18 cellular contexts compared by ENCODE assay signal in the genomic region with DNA sequence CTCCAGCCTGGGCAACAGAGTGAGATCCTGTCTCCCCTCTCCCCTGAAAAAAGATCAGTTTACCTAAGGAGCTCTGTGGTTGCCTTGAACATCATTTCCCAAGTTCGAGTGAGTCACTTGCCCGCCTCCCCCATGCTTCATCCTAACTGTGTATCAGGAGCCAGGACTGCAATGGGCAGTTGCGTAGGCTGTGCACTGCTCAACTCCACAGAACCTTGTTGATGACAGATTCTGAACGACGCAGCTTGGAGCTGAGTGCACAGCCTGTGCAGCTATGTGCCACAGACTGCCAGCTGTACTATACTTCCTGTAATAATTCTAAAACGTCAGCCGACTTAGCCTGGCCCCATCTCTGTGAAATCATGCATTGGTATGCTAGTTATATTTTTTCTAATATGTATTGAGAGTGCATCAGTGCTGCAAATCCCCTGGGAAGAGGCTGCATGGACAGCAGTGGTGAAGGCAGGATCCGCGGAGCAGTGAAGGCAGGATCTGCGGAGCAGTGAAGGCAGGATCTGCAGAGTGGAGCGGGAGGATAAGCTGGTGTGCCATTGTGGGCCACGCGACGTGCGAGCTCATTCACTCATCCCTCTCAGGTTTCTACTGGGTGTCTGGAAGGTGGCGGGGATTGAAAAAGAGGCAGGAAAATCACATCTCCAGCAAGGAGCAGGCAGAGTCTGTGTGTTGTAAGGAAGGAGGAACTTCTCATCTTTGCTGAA.
DNase-seq lines count a peak whose midpoint lies in the region; ATAC-seq, FAIRE-seq and TF ChIP-seq lines count a peak whose summit lies in the region.
"Had no signal": no experiment of that assay in that cellular context is flagged by ENCODE, and none has a peak within 500 bp of the region (broad histone marks: within the 10 kb centered on the region; RNA-seq: fewer than 3 reads in every experiment).

No MANE protein-coding gene starts in this region.

- intact Hi-C loops in MCF 10A (cut with micrococcal nuclease) (no loop called here), breast epithelium (cut with DNase I; ENCODE audit: low total_unique reads) (no loop called here)
- intact Hi-C loops in CD4-positive, alpha-beta T cell (cut with DNase I, micrococcal nuclease), result no loop called here

- no peak overlapping the region for H3K4me3 ChIP-seq in breast epithelium
- H3K4me3 ChIP-seq: A549, heart right ventricle, SJSA1, suprapubic skin had no signal

- DNase-seq in MCF 10A (ENCODE audit: unreplicated experiment) (peak; percentile 62), breast epithelium (ENCODE audit: low spot score in 2 of 2) (no peak), RCC 7860 (ENCODE audit: low spot score) (peak; percentile 8), glutamatergic neuron (peak; percentile 20), superior temporal gyrus (ENCODE audit: extremely low spot score) (peak; percentile 31), NCI-H1092 treated with DMSO at 0.1 percent for 48 hours (lab: John Stamatoyannopoulos, UW) (no peak), dermis blood vessel endothelial cell (no peak)
- DNase-seq in CD4-positive, alpha-beta T cell, result no peak
- DNase-seq: activated CD4-positive, alpha-beta T cell treated with anti-CD3 and anti-CD28 coated beads, Interleukin-2, amount 50 U/mL, for 4 hours; activated naive CD8-positive, alpha-beta T cell treated with anti-CD3 and anti-CD28 coated beads, Interleukin-2, amount 50 U/mL, for 24 hours; activated T-cell treated with anti-CD3 and anti-CD28 coated beads, Interleukin-2, amount 50 U/mL, for 24 hours; Caco-2; heart right ventricle; left colon had no signal

- H3K4me3 Mint-ChIP-seq in MCF 10A (ENCODE audit: unreplicated experiment) (no peak overlapping the region), glutamatergic neuron (ENCODE audit: unreplicated experiment) (no peak overlapping the region)
- no peak overlapping the region for H3K4me3 Mint-ChIP-seq in CD4-positive, alpha-beta T cell
- H3K4me3 Mint-ChIP-seq: activated naive CD8-positive, alpha-beta T cell treated with anti-CD3 and anti-CD28 coated beads, Interleukin-2, amount 50 U/mL, for 24 hours; activated T-cell treated with anti-CD3 and anti-CD28 coated beads, Interleukin-2, amount 50 U/mL, for 24 hours had no signal

- TF ChIP-seq POLR2A in breast epithelium (IDR thresholded peaks at IDR 0.05), result no peak

- ATAC-seq in CD4-positive, alpha-beta T cell (ENCODE audit: poor library complexity), result no peak
- ATAC-seq: heart right ventricle, left colon had no signal

- no peak overlapping the region for H3K27ac ChIP-seq in breast epithelium
- no peak overlapping the region for H3K27ac ChIP-seq in CD4-positive, alpha-beta T cell (ENCODE audit: low read depth, low read length)
- H3K27ac ChIP-seq: A549, heart right ventricle, SJSA1, suprapubic skin had no signal

- H3K36me3 ChIP-seq in breast epithelium, result no peaks in the 10 kb centered on the region
- H3K36me3 ChIP-seq: heart right ventricle, SJSA1, suprapubic skin had no signal

- POLR2A ChIA-PET in MCF 10A (lab: Yijun Ruan, JAX), result no interaction called here
- POLR2A ChIA-PET in CD4-positive, alpha-beta T cell (lab: Charles Lee), result no interaction called here

- no peak for TF ChIP-seq CTCF in MCF 10A (IDR thresholded peaks at IDR 0.05; ENCODE audit: unreplicated experiment)
- no peak for TF ChIP-seq CTCF in breast epithelium (IDR thresholded peaks at IDR 0.05)
- no peak for TF ChIP-seq CTCF in glutamatergic neuron (IDR thresholded peaks at IDR 0.05; ENCODE audit: partially characterized antibody, unreplicated experiment)
- no peak for TF ChIP-seq CTCF in CD4-positive, alpha-beta T cell (IDR thresholded peaks at IDR 0.05)

- H3K9me3 Mint-ChIP-seq in MCF 10A (ENCODE audit: unreplicated experiment) (no peaks in the 10 kb centered on the region), glutamatergic neuron (ENCODE audit: unreplicated experiment) (peaks cover under 1% of the 10 kb centered on the region)
- H3K9me3 Mint-ChIP-seq in CD4-positive, alpha-beta T cell, result no peaks in the 10 kb centered on the region
- H3K9me3 Mint-ChIP-seq: activated naive CD8-positive, alpha-beta T cell treated with anti-CD3 and anti-CD28 coated beads, Interleukin-2, amount 50 U/mL, for 24 hours; activated T-cell treated with anti-CD3 and anti-CD28 coated beads, Interleukin-2, amount 50 U/mL, for 24 hours had no signal

- no peaks in the 10 kb centered on the region for H3K4me1 ChIP-seq in breast epithelium
- H3K4me1 ChIP-seq: A549, Caco-2, heart right ventricle, SJSA1, suprapubic skin had no signal

- no TSS peak for BruUV-seq in MCF 10A (replicated peaks; lab: Mats Ljungman, UMichigan)

- H3K4me1 Mint-ChIP-seq in MCF 10A (ENCODE audit: insufficient read depth, unreplicated experiment) (no peaks in the 10 kb centered on the region), glutamatergic neuron (ENCODE audit: low read depth, unreplicated experiment) (peaks cover 13% of the 10 kb centered on the region)
- peaks cover 4% of the 10 kb centered on the region for H3K4me1 Mint-ChIP-seq in CD4-positive, alpha-beta T cell (ENCODE audit: low read depth)
- H3K4me1 Mint-ChIP-seq: activated naive CD8-positive, alpha-beta T cell treated with anti-CD3 and anti-CD28 coated beads, Interleukin-2, amount 50 U/mL, for 24 hours had no signal

- H3K27me3 ChIP-seq in breast epithelium, result peaks cover 0 to 24% of the 10 kb centered on the region in 2 donors
- H3K27me3 ChIP-seq in CD4-positive, alpha-beta T cell (ENCODE audit: control insufficient read depth, insufficient read depth, low read length), result no peaks in the 10 kb centered on the region

- FAIRE-seq in RCC 7860 (lab: Jason Lieb, UNC), result no peak
- FAIRE-seq: A549, colon had no signal

- CTCF ChIA-PET in MCF 10A (lab: Yijun Ruan, JAX), result interaction anchor here (0.8 kb wide), 1 partner anchor 85 kb away, joined by 3 read pairs; no protein-coding TSS in a partner anchor
- CTCF ChIA-PET in CD4-positive, alpha-beta T cell (lab: Charles Lee), result no interaction called here

- H3K27me3 Mint-ChIP-seq in MCF 10A (ENCODE audit: insufficient read depth, unreplicated experiment) (peaks cover 52% of the 10 kb centered on the region), glutamatergic neuron (ENCODE audit: unreplicated experiment) (peaks cover 6% of the 10 kb centered on the region)
- peaks cover 11% of the 10 kb centered on the region for H3K27me3 Mint-ChIP-seq in CD4-positive, alpha-beta T cell
- H3K27me3 Mint-ChIP-seq: activated naive CD8-positive, alpha-beta T cell treated with anti-CD3 and anti-CD28 coated beads, Interleukin-2, amount 50 U/mL, for 24 hours; activated T-cell treated with anti-CD3 and anti-CD28 coated beads, Interleukin-2, amount 50 U/mL, for 24 hours had no signal

- no peaks in the 10 kb centered on the region for H3K9me3 ChIP-seq in breast epithelium
- no peaks in the 10 kb centered on the region for H3K9me3 ChIP-seq in CD4-positive, alpha-beta T cell (ENCODE audit: control insufficient read depth, low read length)
- H3K9me3 ChIP-seq: A549, Caco-2, heart right ventricle, SJSA1, suprapubic skin had no signal

- no peaks in the 10 kb centered on the region for H3K36me3 Mint-ChIP-seq in MCF 10A (ENCODE audit: insufficient read depth, unreplicated experiment)
- no peaks in the 10 kb centered on the region for H3K36me3 Mint-ChIP-seq in glutamatergic neuron (ENCODE audit: unreplicated experiment)
- H3K36me3 Mint-ChIP-seq in CD4-positive, alpha-beta T cell (ENCODE audit: low read depth), result no peaks in the 10 kb centered on the region

- H3K27ac Mint-ChIP-seq in MCF 10A (ENCODE audit: low read depth, unreplicated experiment) (no peak overlapping the region), glutamatergic neuron (ENCODE audit: unreplicated experiment) (no peak overlapping the region)
- H3K27ac Mint-ChIP-seq in CD4-positive, alpha-beta T cell, result no peak overlapping the region
- H3K27ac Mint-ChIP-seq: activated naive CD8-positive, alpha-beta T cell treated with anti-CD3 and anti-CD28 coated beads, Interleukin-2, amount 50 U/mL, for 24 hours; activated T-cell treated with anti-CD3 and anti-CD28 coated beads, Interleukin-2, amount 50 U/mL, for 24 hours had no signal

Comparison
In these comparisons a context has a peak if more than half of its experiments do, and no peak if none do; other contexts are left out.
1. DNase-seq: peak in MCF 10A (single experiment), RCC 7860 (single experiment), glutamatergic neuron (single experiment) and superior temporal gyrus (single experiment); none in breast epithelium (0 of 2), NCI-H1092 treated with DMSO at 0.1 percent for 48 hours (single experiment), dermis blood vessel endothelial cell (single experiment) and CD4-positive, alpha-beta T cell (0 of 10).